ENCODE assay signal across 25 cellular contexts in genomic region chr10:68435803-68436202, GRCh38.
A peak's percentile ranks its signal among the peaks of the same experiment; 100 is the strongest.
DNase-seq lines count a peak whose midpoint lies in the region; ATAC-seq, FAIRE-seq and TF ChIP-seq lines count a peak whose summit lies in the region.
"Had no signal": no experiment of that assay in that cellular context is flagged by ENCODE, and none has a peak within 500 bp of the region (broad histone marks: within the 10 kb centered on the region; RNA-seq: fewer than 3 reads in every experiment).

No MANE protein-coding gene starts in this region.

- no peaks in the 10 kb centered on the region for H3K9me3 Mint-ChIP-seq in stimulated activated naive B cell treated with anti-CD40 and anti-IgM and Interleukin-4, amounts not matched to agents 10 μg/mL and 1 μg/mL and 100 μg/mL, for 72 hours
- H3K9me3 Mint-ChIP-seq: CD4-positive, alpha-beta T cell; IgD-negative memory B cell had no signal

- no peak overlapping the region for H3K27ac Mint-ChIP-seq in stimulated activated naive B cell treated with anti-CD40 and anti-IgM and Interleukin-4, amounts not matched to agents 10 μg/mL and 1 μg/mL and 100 μg/mL, for 72 hours
- H3K27ac Mint-ChIP-seq: CD4-positive, alpha-beta T cell had no signal

- FAIRE-seq in H54 (lab: Jason Lieb, UNC), result peak; percentile 67
- FAIRE-seq: GM12891, H1 had no signal

- DNase-seq in H54 (ENCODE audit: insufficient read length, low spot score), result no peak
- peak; percentile 41 for DNase-seq in MV-4-11 (lab: John Stamatoyannopoulos, UW)
- DNase-seq in amniotic epithelial cell (ENCODE audit: low read depth), result peak; percentile 31
- no peak for DNase-seq in stimulated activated naive B cell treated with anti-CD40 and anti-IgM and Interleukin-4, amounts not matched to agents 10 μg/mL and 1 μg/mL and 100 μg/mL, for 72 hours
- no peak for DNase-seq in activated naive CD4-positive, alpha-beta T cell treated with Interleukin-2 at 50 U/mL for 16 hours
- DNase-seq: ACHN; Caco-2; CD4-positive, alpha-beta T cell; DND-41; Karpas-422; NCI-H1092 treated with DMSO at 0.1 percent for 48 hours; NCI-H146; NCI-H2081; NCI-H2171; NCI-H524 treated with DMSO at 0.1 percent for 48 hours; PC-9; RPMI8226; SIG-M5; SK-N-SH had no signal

- ATAC-seq in stimulated activated naive B cell treated with anti-CD40 and anti-IgM and Interleukin-4, amounts not matched to agents 10 μg/mL and 1 μg/mL and 100 μg/mL, for 72 hours (replicated peaks), result peak; percentile 34 to 65
- ATAC-seq in GM18867 (IDR thresholded peaks at IDR 0.05; ENCODE audit: unreplicated experiment) (no peak), GM21717 (IDR thresholded peaks at IDR 0.05; ENCODE audit: unreplicated experiment) (no peak), HG02970 (IDR thresholded peaks at IDR 0.05; ENCODE audit: low FRiP score, unreplicated experiment) (no peak)

- no peak overlapping the region for H3K4me3 Mint-ChIP-seq in stimulated activated naive B cell treated with anti-CD40 and anti-IgM and Interleukin-4, amounts not matched to agents 10 μg/mL and 1 μg/mL and 100 μg/mL, for 72 hours
- H3K4me3 Mint-ChIP-seq: CD4-positive, alpha-beta T cell; IgD-negative memory B cell had no signal

- H3K27me3 Mint-ChIP-seq in stimulated activated naive B cell treated with anti-CD40 and anti-IgM and Interleukin-4, amounts not matched to agents 10 μg/mL and 1 μg/mL and 100 μg/mL, for 72 hours, result no peaks in the 10 kb centered on the region
- H3K27me3 Mint-ChIP-seq: CD4-positive, alpha-beta T cell; IgD-negative memory B cell had no signal

- TF ChIP-seq POLR2A in H54 (IDR thresholded peaks at IDR 0.05; ENCODE audit: low read depth, low read length), result no peak

- no peaks in the 10 kb centered on the region for H3K4me1 Mint-ChIP-seq in stimulated activated naive B cell treated with anti-CD40 and anti-IgM and Interleukin-4, amounts not matched to agents 10 μg/mL and 1 μg/mL and 100 μg/mL, for 72 hours
- H3K4me1 Mint-ChIP-seq: IgD-negative memory B cell had no signal

- H3K36me3 Mint-ChIP-seq in stimulated activated naive B cell treated with anti-CD40 and anti-IgM and Interleukin-4, amounts not matched to agents 10 μg/mL and 1 μg/mL and 100 μg/mL, for 72 hours, result peaks cover 5 to 12% of the 10 kb centered on the region in 2 donors

Comparison
In these comparisons a context has a peak if more than half of its experiments do, and no peak if none do; other contexts are left out.
1. DNase-seq: peak in MV-4-11 (single experiment) and amniotic epithelial cell (single experiment); none in H54 (single experiment), stimulated activated naive B cell treated with anti-CD40 and anti-IgM and Interleukin-4, amounts not matched to agents 10 μg/mL and 1 μg/mL and 100 μg/mL, for 72 hours (single experiment) and activated naive CD4-positive, alpha-beta T cell treated with Interleukin-2 at 50 U/mL for 16 hours (single experiment).
2. ATAC-seq: peak in stimulated activated naive B cell treated with anti-CD40 and anti-IgM and Interleukin-4, amounts not matched to agents 10 μg/mL and 1 μg/mL and 100 μg/mL, for 72 hours (2 of 2); none in GM18867 (single experiment), GM21717 (single experiment) and HG02970 (single experiment).